In genomic region chr18:24459772-24460171, GRCh38 we compare ENCODE assay signal across 22 cellular contexts. TPM values are rescaled to one million over a fixed set of nuclear protein-coding genes. Genes with fewer than 3 reads are reported as not detected.
"Had no signal": no experiment of that assay in that cellular context is flagged by ENCODE, and none has a peak within 500 bp of the region (broad histone marks: within the 10 kb centered on the region; RNA-seq: fewer than 3 reads in every experiment).

No MANE protein-coding gene starts in this region.

- H3K27me3 Mint-ChIP-seq: activated CD4-positive, alpha-beta T cell treated with anti-CD3 and anti-CD28 coated beads, Interleukin-2, amount 10 ng/mL, durations not matched to agents 7 days and 5 days had no signal

- H3K4me3 Mint-ChIP-seq: activated CD4-positive, alpha-beta T cell treated with anti-CD3 and anti-CD28 coated beads, Interleukin-2, amount 10 ng/mL, durations not matched to agents 7 days and 5 days; activated naive CD8-positive, alpha-beta T cell; central memory CD8-positive, alpha-beta T cell; natural killer cell had no signal

- H3K27me3 ChIP-seq: breast epithelium, dorsolateral prefrontal cortex, esophagus squamous epithelium, gastroesophageal sphincter, heart left ventricle, pancreas, right atrium auricular region, upper lobe of right lung had no signal

- ATAC-seq: activated CD4-positive, CD25-positive, alpha-beta regulatory T cell treated with anti-CD3 and anti-CD28 coated beads, Interleukin-2, amount 50 U/mL, for 24 hours; gastroesophageal sphincter; heart left ventricle; pancreas; psoas muscle; stimulated activated naive CD8-positive, alpha-beta T cell treated with anti-CD3 and anti-CD28 coated beads, Interleukin-15, Interleukin-2, amounts not matched to agents 100 U/mL and 50 U/mL, for 24 hours; upper lobe of right lung had no signal

- DNase-seq: activated CD4-positive, alpha-beta T cell treated with anti-CD3 and anti-CD28 coated beads, Interleukin-2, amount 10 ng/mL, durations not matched to agents 7 days and 5 days; activated T-cell treated with anti-CD3 and anti-CD28 coated beads, Interleukin-2, amount 50 U/mL, for 1 hour; amniotic stem cell; dorsolateral prefrontal cortex; esophagus squamous epithelium; heart left ventricle; midbrain; natural killer cell; pancreas; psoas muscle; stimulated activated CD4-positive, alpha-beta T cell treated with anti-CD3 and anti-CD28 coated beads, Interleukin-4, amount 100 ng/mL, for 4 hours; stimulated activated naive CD8-positive, alpha-beta T cell treated with anti-CD3 and anti-CD28 coated beads, Interleukin-15, Interleukin-2, amounts not matched to agents 100 U/mL and 50 U/mL, for 24 hours; upper lobe of right lung had no signal

- H3K4me3 ChIP-seq: breast epithelium, dorsolateral prefrontal cortex, esophagus squamous epithelium, gastroesophageal sphincter, heart left ventricle, pancreas, psoas muscle, right atrium auricular region, upper lobe of right lung had no signal

- H3K36me3 ChIP-seq: breast epithelium, esophagus squamous epithelium, pancreas, right atrium auricular region, upper lobe of right lung had no signal

- H3K4me1 ChIP-seq: breast epithelium, esophagus squamous epithelium, gastroesophageal sphincter, heart left ventricle, pancreas, psoas muscle, right atrium auricular region, upper lobe of right lung had no signal

- H3K36me3 Mint-ChIP-seq: natural killer cell had no signal

- H3K9me3 ChIP-seq: breast epithelium, esophagus squamous epithelium, gastroesophageal sphincter, heart left ventricle, pancreas, psoas muscle, right atrium auricular region, upper lobe of right lung had no signal

- H3K4me1 Mint-ChIP-seq: natural killer cell had no signal

- H3K27ac Mint-ChIP-seq: activated CD4-positive, alpha-beta T cell treated with anti-CD3 and anti-CD28 coated beads, Interleukin-2, amount 10 ng/mL, durations not matched to agents 7 days and 5 days; activated naive CD8-positive, alpha-beta T cell; natural killer cell; T-helper 1 cell treated with Interleukin-12 subunit alpha and Interleukin-12 subunit beta and Interleukin-4 antibody, amounts not matched to agents 30 μg/mL and 1 μg/mL, for 36 hours had no signal

- H3K27ac ChIP-seq: breast epithelium, dorsolateral prefrontal cortex, esophagus squamous epithelium, gastroesophageal sphincter, heart left ventricle, pancreas, psoas muscle, right atrium auricular region, upper lobe of right lung, VCaP had no signal

- FAIRE-seq: islet of Langerhans, pancreas had no signal

RNA-seq across cellular contexts. Expression of gene HRH4, which starts 0.7 kb away (rescaled TPM):
- total RNA-seq: right atrium auricular region had no signal
- polyA plus RNA-seq: heart left ventricle, pancreas had no signal
